Comparison of ENCODE assay signal across 9 cellular contexts in genomic region chr12:120242971-120243699, GRCh38. TPM values are rescaled to one million over a fixed set of nuclear protein-coding genes. Genes with fewer than 3 reads are reported as not detected.
A peak's percentile ranks its signal among the peaks of the same experiment; 100 is the strongest.
DNase-seq lines count a peak whose midpoint lies in the region; ATAC-seq, FAIRE-seq and TF ChIP-seq lines count a peak whose summit lies in the region.
"Had no signal": no experiment of that assay in that cellular context is flagged by ENCODE, and none has a peak within 500 bp of the region (broad histone marks: within the 10 kb centered on the region; RNA-seq: fewer than 3 reads in every experiment).

No MANE protein-coding gene starts in this region.

- DNase-seq in right atrium auricular region (ENCODE audit: low spot score) (no peak), Right ventricle myocardium inferior (ENCODE audit: missing footprints) (no peak), HepG2 (ENCODE audit: low spot score) (no peak), tibial artery (no peak), tibial nerve (ENCODE audit: low spot score in 2 of 2) (no peak)
- DNase-seq in activated effector memory CD4-positive, alpha-beta T cell treated with anti-CD3 and anti-CD28 coated beads, Interleukin-2, amount 50 U/mL, for 16 hours, result no peak
- DNase-seq: activated naive CD8-positive, alpha-beta T cell treated with anti-CD3 and anti-CD28 coated beads, Interleukin-2, amount 50 U/mL, for 24 hours; NCI-H2081 treated with DMSO at 0.1 percent for 48 hours had no signal

- H3K79me2 ChIP-seq in HepG2 (ENCODE audit: insufficient read depth, low read length), result peaks cover 23% of the 10 kb centered on the region

- no peak overlapping the region for H3K9ac ChIP-seq in HepG2 (ENCODE audit: insufficient read depth, low read depth, low read length)

- no peak for FAIRE-seq in HepG2 (lab: Jason Lieb, UNC)

- no peak for TF ChIP-seq POLR2A in HepG2 (IDR thresholded peaks at IDR 0.05; ENCODE audit: insufficient read depth in 1 of 2, low read depth in 2 of 2, low read length in 2 of 2)
- TF ChIP-seq POLR2A in tibial nerve (IDR thresholded peaks at IDR 0.05), result no peak

- H4K20me1 ChIP-seq in HepG2 (ENCODE audit: insufficient read depth, low read length), result peaks cover 8% of the 10 kb centered on the region; the same call in 1 of the 2 replicates

- H3K27me3 ChIP-seq in right atrium auricular region, result no peaks in the 10 kb centered on the region
- H3K27me3 ChIP-seq in HepG2 (ENCODE audit: control insufficient read depth in 1 of 2, insufficient read depth in 2 of 2, low read length in 2 of 2), result no peaks in the 10 kb centered on the region
- no peaks in the 10 kb centered on the region for H3K27me3 ChIP-seq in tibial artery
- no peaks in the 10 kb centered on the region for H3K27me3 ChIP-seq in tibial nerve

- BruUV-seq in HepG2 (replicated peaks; lab: Mats Ljungman, UMichigan), result no TSS peak

- ATAC-seq in Right ventricle myocardium inferior (no peak), HepG2 (no peak)
- ATAC-seq: activated naive CD8-positive, alpha-beta T cell treated with anti-CD3 and anti-CD28 coated beads, Interleukin-2, amount 50 U/mL, for 24 hours had no signal

- TF ChIP-seq EP300 in HepG2 (IDR thresholded peaks at IDR 0.05; ENCODE audit: low read depth in 2 of 2, low read length in 2 of 2) (no peak), HepG2 (CRISPR knock-in tag; IDR thresholded peaks at IDR 0.05; ENCODE audit: borderline replicate concordance) (no peak), tibial nerve (IDR thresholded peaks at IDR 0.05) (no peak)

- H3K4me1 ChIP-seq in right atrium auricular region (peaks cover 0 to 94% of the 10 kb centered on the region in 2 donors), HepG2 (ENCODE audit: insufficient read depth, low read length) (peaks cover 50% of the 10 kb centered on the region), tibial artery (peaks cover 0 to 54% (median 21%) of the 10 kb centered on the region in 4 donors), tibial nerve (peaks cover 0 to 96% (median 75%) of the 10 kb centered on the region in 4 donors)

- H3K4me3 ChIP-seq in right atrium auricular region (no peak overlapping the region), HepG2 (replicated peaks in 1 of 3; ENCODE audit: insufficient read depth in 1 of 3, low read depth in 2 of 3, low read length in 3 of 3) (no peak overlapping the region), tibial artery (no peak overlapping the region), tibial nerve (no peak overlapping the region)
- H3K4me3 ChIP-seq: thoracic aorta had no signal

- CTCF ChIA-PET in HepG2 (lab: Yijun Ruan, JAX; ENCODE audit: low intra/inter-chr PET ratio, low total read pairs), result no interaction called here

- H2AFZ ChIP-seq in HepG2 (ENCODE audit: low read length), result no peak overlapping the region

- H3K9me3 ChIP-seq in right atrium auricular region (no peaks in the 10 kb centered on the region), HepG2 (ENCODE audit: low read length) (no peaks in the 10 kb centered on the region), tibial artery (no peaks in the 10 kb centered on the region), tibial nerve (no peaks in the 10 kb centered on the region)
- H3K9me3 ChIP-seq: thoracic aorta had no signal

- POLR2A ChIA-PET in HepG2 (lab: Yijun Ruan, JAX), result interaction anchor here (0.9 to 2.2 kb wide), 5 partner anchors 8 to 50 kb away, joined by 3 to 7 read pairs (median 3); partner anchors contain the start of genes RNU4-1 and RPLP0

- no peak for TF ChIP-seq RAD21 in HepG2 (CRISPR knock-in tag; IDR thresholded peaks at IDR 0.05)

- in situ Hi-C loops in HepG2 (cut with HindIII; ENCODE audit: extremely low pct_ligation_motif_present, low pct_unique_long_range_greater_than_20kb), result no loop called here

- TF ChIP-seq CTCF in right atrium auricular region (IDR thresholded peaks at IDR 0.05) (no peak), HepG2 (CRISPR knock-in tag; IDR thresholded peaks at IDR 0.05) (no peak), tibial artery (IDR thresholded peaks at IDR 0.05) (no peak), tibial nerve (IDR thresholded peaks at IDR 0.05) (no peak)

- H3K36me3 ChIP-seq in right atrium auricular region (no peaks in the 10 kb centered on the region), HepG2 (replicated peaks in 1 of 2; ENCODE audit: control insufficient read depth in 1 of 2, insufficient read depth in 2 of 2, low read length in 2 of 2) (no peaks in the 10 kb centered on the region), tibial artery (no peaks in the 10 kb centered on the region), tibial nerve (no peaks in the 10 kb centered on the region)
- H3K36me3 ChIP-seq: thoracic aorta had no signal

- 80% methylated on average over 8 of the region's 8 CpGs for WGBS in HepG2 (ENCODE audit: low lambda C conversion rate)
- WGBS in tibial nerve, 2 donors, result 68 to 76% methylated on average over 8 of the region's 8 CpGs

- H3K27ac ChIP-seq in right atrium auricular region, result peak overlapping the region; percentile 67 to 72
- H3K27ac ChIP-seq in HepG2 (ENCODE audit: extremely low read length, insufficient read depth, low read length), result no peak overlapping the region
- no peak overlapping the region for H3K27ac ChIP-seq in tibial artery
- peak overlapping the region in 2 of 4 donors; percentile 87 to 98 for H3K27ac ChIP-seq in tibial nerve
- H3K27ac ChIP-seq: thoracic aorta had no signal

- intact Hi-C loops in Right ventricle myocardium inferior (cut with DNase I), result no loop called here
- intact Hi-C loops in HepG2 (cut with micrococcal nuclease; ENCODE audit: unreplicated experiment), result no loop called here
- intact Hi-C loops in tibial artery (cut with DNase I; ENCODE audit: low total_unique reads), result no loop called here

- no peak overlapping the region for H3K4me2 ChIP-seq in HepG2 (ENCODE audit: low read depth, low read length)

RNA-seq across cellular contexts. Expression of gene PXN, which starts 22.4 kb away (rescaled TPM):
- total RNA-seq in right atrium auricular region (10 to 100 TPM; 34.7 to 76.7 TPM), Right ventricle myocardium inferior (63.7 TPM), HepG2 (2016; rRNA removed; fragmentation: Illumina TruSeq; extraction: Trizol) (13.6 and 14.2 TPM in 2 replicates), tibial nerve (100 to 1,000 TPM; 217 to 428 (median 330) TPM)
- total RNA-seq in HepG2 (2016; cell fraction: cytosol; rRNA removed; fragmentation: Illumina TruSeq; extraction: Trizol; ENCODE audit: low read depth), result 2.8 and 2.9 TPM in 2 replicates
- total RNA-seq in HepG2 (2016; cell fraction: insoluble cytoplasmic fraction; rRNA removed; fragmentation: Illumina TruSeq; extraction: Trizol), result 10.2 and 11.3 TPM in 2 replicates
- 10.5 and 13.4 TPM in 2 replicates for total RNA-seq in HepG2 (2016; cell fraction: membrane; rRNA removed; fragmentation: Illumina TruSeq; extraction: Trizol)
- total RNA-seq in HepG2 (2016; cell fraction: nucleus; rRNA removed; fragmentation: Illumina TruSeq; extraction: Trizol), result 10.6 and 14.0 TPM in 2 replicates
- polyA plus RNA-seq in HepG2 (2011; rRNA removed), result 13.9 and 14.2 TPM in 2 replicates
- 5.8 and 6.3 TPM in 2 replicates for polyA plus RNA-seq in HepG2 (2011; cell fraction: cytosol; rRNA removed)
- polyA plus RNA-seq in HepG2 (2011; cell fraction: nucleus; rRNA removed), result 34.5 and 43.7 TPM in 2 replicates
- polyA plus RNA-seq in HepG2 (2012), result 18.0 and 21.4 TPM in 2 replicates
- polyA plus RNA-seq in HepG2 (2016; cell fraction: cytosol; fragmentation: Illumina TruSeq; extraction: Trizol; ENCODE audit: low read depth), result 3.3 and 3.4 TPM in 2 replicates
- polyA plus RNA-seq in HepG2 (2016; cell fraction: insoluble cytoplasmic fraction; fragmentation: Illumina TruSeq; extraction: Trizol; ENCODE audit: low read depth), result 20.0 and 28.0 TPM in 2 replicates
- polyA plus RNA-seq in HepG2 (2016; cell fraction: membrane; fragmentation: Illumina TruSeq; extraction: Trizol; ENCODE audit: low read depth), result 14.1 and 14.2 TPM in 2 replicates
- 43.9 and 49.3 TPM in 2 replicates for polyA plus RNA-seq in HepG2 (2016; cell fraction: nucleus; fragmentation: Illumina TruSeq; extraction: Trizol; ENCODE audit: insufficient read depth, low read depth)
- polyA minus RNA-seq in HepG2 (2011; rRNA and poly(A)+ RNA removed; ENCODE audit: low replicate concordance), result 26.4 and 40.4 TPM in 2 replicates
- polyA minus RNA-seq in HepG2 (2011; cell fraction: cytosol; rRNA and poly(A)+ RNA removed), result 6.4 and 8.2 TPM in 2 replicates
- polyA minus RNA-seq in HepG2 (2011; cell fraction: nucleus; rRNA and poly(A)+ RNA removed), result 10.3 and 10.7 TPM in 2 replicates

RNA-seq across cellular contexts. Expression of gene RPLP0, which starts 42.2 kb away (rescaled TPM):
- total RNA-seq in right atrium auricular region (1,000 to 10,000 TPM in 1 of 2 donors, 100 to 1,000 TPM in 1; 846 to 1,862 TPM), Right ventricle myocardium inferior (892 TPM), HepG2 (2016; rRNA removed; fragmentation: Illumina TruSeq; extraction: Trizol) (2,915 and 3,025 TPM in 2 replicates), tibial nerve (1,000 to 10,000 TPM; 1,234 to 2,921 (median 1,418) TPM)
- total RNA-seq in HepG2 (2016; cell fraction: cytosol; rRNA removed; fragmentation: Illumina TruSeq; extraction: Trizol; ENCODE audit: low read depth), result 12,942 and 14,844 TPM in 2 replicates
- total RNA-seq in HepG2 (2016; cell fraction: insoluble cytoplasmic fraction; rRNA removed; fragmentation: Illumina TruSeq; extraction: Trizol), result 2,993 and 3,024 TPM in 2 replicates
- total RNA-seq in HepG2 (2016; cell fraction: membrane; rRNA removed; fragmentation: Illumina TruSeq; extraction: Trizol), result 11,359 and 11,757 TPM in 2 replicates
- 1,126 and 1,259 TPM in 2 replicates for total RNA-seq in HepG2 (2016; cell fraction: nucleus; rRNA removed; fragmentation: Illumina TruSeq; extraction: Trizol)
- polyA plus RNA-seq in HepG2 (2011; rRNA removed), result 5,570 and 6,229 TPM in 2 replicates
- 8,040 and 9,457 TPM in 2 replicates for polyA plus RNA-seq in HepG2 (2011; cell fraction: cytosol; rRNA removed)
- 2,511 and 2,559 TPM in 2 replicates for polyA plus RNA-seq in HepG2 (2011; cell fraction: nucleus; rRNA removed)
- polyA plus RNA-seq in HepG2 (2012), result 2,582 and 3,579 TPM in 2 replicates
- polyA plus RNA-seq in HepG2 (2016; cell fraction: cytosol; fragmentation: Illumina TruSeq; extraction: Trizol; ENCODE audit: low read depth), result 15,203 and 16,637 TPM in 2 replicates
- 2,845 and 2,926 TPM in 2 replicates for polyA plus RNA-seq in HepG2 (2016; cell fraction: insoluble cytoplasmic fraction; fragmentation: Illumina TruSeq; extraction: Trizol; ENCODE audit: low read depth)
- 10,153 and 10,714 TPM in 2 replicates for polyA plus RNA-seq in HepG2 (2016; cell fraction: membrane; fragmentation: Illumina TruSeq; extraction: Trizol; ENCODE audit: low read depth)
- polyA plus RNA-seq in HepG2 (2016; cell fraction: nucleus; fragmentation: Illumina TruSeq; extraction: Trizol; ENCODE audit: insufficient read depth, low read depth), result 1,939 and 1,982 TPM in 2 replicates
- 4,147 and 6,586 TPM in 2 replicates for polyA minus RNA-seq in HepG2 (2011; rRNA and poly(A)+ RNA removed; ENCODE audit: low replicate concordance)
- polyA minus RNA-seq in HepG2 (2011; cell fraction: cytosol; rRNA and poly(A)+ RNA removed), result 1,238 and 1,297 TPM in 2 replicates
- 657 and 805 TPM in 2 replicates for polyA minus RNA-seq in HepG2 (2011; cell fraction: nucleus; rRNA and poly(A)+ RNA removed)

RNA-seq across cellular contexts. Expression of gene RNU4-2, which starts 48.6 kb away (rescaled TPM):
- total RNA-seq in right atrium auricular region (not detected), Right ventricle myocardium inferior (12,991 TPM), HepG2 (2016; rRNA removed; fragmentation: Illumina TruSeq; extraction: Trizol) (1,104 and 11,327 TPM in 2 replicates), tibial nerve (under 1 TPM; under 0.01 TPM)
- 75,622 and 87,357 TPM in 2 replicates for total RNA-seq in HepG2 (2016; cell fraction: cytosol; rRNA removed; fragmentation: Illumina TruSeq; extraction: Trizol; ENCODE audit: low read depth)
- 1,281 and 10,696 TPM in 2 replicates for total RNA-seq in HepG2 (2016; cell fraction: insoluble cytoplasmic fraction; rRNA removed; fragmentation: Illumina TruSeq; extraction: Trizol)
- total RNA-seq in HepG2 (2016; cell fraction: membrane; rRNA removed; fragmentation: Illumina TruSeq; extraction: Trizol), result 7,098 and 8,950 TPM in 2 replicates
- 36,023 and 40,311 TPM in 2 replicates for total RNA-seq in HepG2 (2016; cell fraction: nucleus; rRNA removed; fragmentation: Illumina TruSeq; extraction: Trizol)
- under 0.01 TPM in 2 replicates for polyA plus RNA-seq in HepG2 (2011; rRNA removed)
- polyA plus RNA-seq in HepG2 (2011; cell fraction: cytosol; rRNA removed), result under 0.01 TPM in 2 replicates
- under 0.01 TPM in 2 replicates for polyA plus RNA-seq in HepG2 (2011; cell fraction: nucleus; rRNA removed)
- polyA plus RNA-seq in HepG2 (2012), result 161 and 363 TPM in 2 replicates
- polyA plus RNA-seq in HepG2 (2016; cell fraction: cytosol; fragmentation: Illumina TruSeq; extraction: Trizol; ENCODE audit: low read depth), result 126 TPM in 1 of 2 replicates, not detected in the other
- not detected in 2 replicates for polyA plus RNA-seq in HepG2 (2016; cell fraction: insoluble cytoplasmic fraction; fragmentation: Illumina TruSeq; extraction: Trizol; ENCODE audit: low read depth)
- polyA plus RNA-seq in HepG2 (2016; cell fraction: membrane; fragmentation: Illumina TruSeq; extraction: Trizol; ENCODE audit: low read depth), result not detected in 2 replicates
- 46.8 TPM in 1 of 2 replicates, not detected in the other for polyA plus RNA-seq in HepG2 (2016; cell fraction: nucleus; fragmentation: Illumina TruSeq; extraction: Trizol; ENCODE audit: insufficient read depth, low read depth)
- under 0.01 TPM in 2 replicates for polyA minus RNA-seq in HepG2 (2011; rRNA and poly(A)+ RNA removed; ENCODE audit: low replicate concordance)
- 35,022 and 47,630 TPM in 2 replicates for polyA minus RNA-seq in HepG2 (2011; cell fraction: cytosol; rRNA and poly(A)+ RNA removed)
- polyA minus RNA-seq in HepG2 (2011; cell fraction: nucleus; rRNA and poly(A)+ RNA removed), result under 0.01 TPM in 2 replicates

RNA-seq across cellular contexts. Expression of gene GCN1, which starts 48.6 kb away (rescaled TPM):
- 10 to 100 TPM; 28.3 to 36.0 TPM for total RNA-seq in right atrium auricular region
- total RNA-seq in Right ventricle myocardium inferior, result 35.7 TPM
- total RNA-seq in HepG2 (2016; rRNA removed; fragmentation: Illumina TruSeq; extraction: Trizol), result 66.7 and 83.0 TPM in 2 replicates
- 59.7 and 67.2 TPM in 2 replicates for total RNA-seq in HepG2 (2016; cell fraction: cytosol; rRNA removed; fragmentation: Illumina TruSeq; extraction: Trizol; ENCODE audit: low read depth)
- 56.9 and 87.0 TPM in 2 replicates for total RNA-seq in HepG2 (2016; cell fraction: insoluble cytoplasmic fraction; rRNA removed; fragmentation: Illumina TruSeq; extraction: Trizol)
- 19.6 and 22.1 TPM in 2 replicates for total RNA-seq in HepG2 (2016; cell fraction: membrane; rRNA removed; fragmentation: Illumina TruSeq; extraction: Trizol)
- 125 and 128 TPM in 2 replicates for total RNA-seq in HepG2 (2016; cell fraction: nucleus; rRNA removed; fragmentation: Illumina TruSeq; extraction: Trizol)
- 55.3 and 58.2 TPM in 2 replicates for polyA plus RNA-seq in HepG2 (2011; rRNA removed)
- 20.5 and 25.6 TPM in 2 replicates for polyA plus RNA-seq in HepG2 (2011; cell fraction: cytosol; rRNA removed)
- polyA plus RNA-seq in HepG2 (2011; cell fraction: nucleus; rRNA removed), result 394 and 725 TPM in 2 replicates
- 47.0 and 60.6 TPM in 2 replicates for polyA plus RNA-seq in HepG2 (2012)
- polyA plus RNA-seq in HepG2 (2016; cell fraction: cytosol; fragmentation: Illumina TruSeq; extraction: Trizol; ENCODE audit: low read depth), result 1.8 and 2.1 TPM in 2 replicates
- 33.5 and 45.5 TPM in 2 replicates for polyA plus RNA-seq in HepG2 (2016; cell fraction: insoluble cytoplasmic fraction; fragmentation: Illumina TruSeq; extraction: Trizol; ENCODE audit: low read depth)
- polyA plus RNA-seq in HepG2 (2016; cell fraction: membrane; fragmentation: Illumina TruSeq; extraction: Trizol; ENCODE audit: low read depth), result 4.1 and 5.4 TPM in 2 replicates
- 177 and 198 TPM in 2 replicates for polyA plus RNA-seq in HepG2 (2016; cell fraction: nucleus; fragmentation: Illumina TruSeq; extraction: Trizol; ENCODE audit: insufficient read depth, low read depth)
- 204 and 255 TPM in 2 replicates for polyA minus RNA-seq in HepG2 (2011; rRNA and poly(A)+ RNA removed; ENCODE audit: low replicate concordance)
- 59.8 and 61.6 TPM in 2 replicates for polyA minus RNA-seq in HepG2 (2011; cell fraction: cytosol; rRNA and poly(A)+ RNA removed)
- 229 and 237 TPM in 2 replicates for polyA minus RNA-seq in HepG2 (2011; cell fraction: nucleus; rRNA and poly(A)+ RNA removed)
- total RNA-seq in tibial nerve, result 100 to 1,000 TPM in 2 of 4 donors, 10 to 100 TPM in 2; 44.6 to 138 (median 106) TPM

RNA-seq across cellular contexts. Expression of gene RNU4-1, which starts 49.9 kb away (rescaled TPM):
- total RNA-seq in right atrium auricular region (not detected), Right ventricle myocardium inferior (1,499 TPM), HepG2 (2016; rRNA removed; fragmentation: Illumina TruSeq; extraction: Trizol) (623 and 7,407 TPM in 2 replicates), tibial nerve (under 1 TPM in 3 of 4 donors, not detected in 1; under 0.01 TPM)
- total RNA-seq in HepG2 (2016; cell fraction: cytosol; rRNA removed; fragmentation: Illumina TruSeq; extraction: Trizol; ENCODE audit: low read depth), result 43,967 and 49,615 TPM in 2 replicates
- total RNA-seq in HepG2 (2016; cell fraction: insoluble cytoplasmic fraction; rRNA removed; fragmentation: Illumina TruSeq; extraction: Trizol), result 747 and 6,785 TPM in 2 replicates
- total RNA-seq in HepG2 (2016; cell fraction: membrane; rRNA removed; fragmentation: Illumina TruSeq; extraction: Trizol), result 4,501 and 5,797 TPM in 2 replicates
- 25,631 and 27,214 TPM in 2 replicates for total RNA-seq in HepG2 (2016; cell fraction: nucleus; rRNA removed; fragmentation: Illumina TruSeq; extraction: Trizol)
- polyA plus RNA-seq in HepG2 (2011; rRNA removed), result not detected in 2 replicates
- under 0.01 TPM in 2 replicates for polyA plus RNA-seq in HepG2 (2011; cell fraction: cytosol; rRNA removed)
- under 0.01 TPM in 2 replicates for polyA plus RNA-seq in HepG2 (2011; cell fraction: nucleus; rRNA removed)
- polyA plus RNA-seq in HepG2 (2012), result 161 and 404 TPM in 2 replicates
- 58.8 TPM in 1 of 2 replicates, not detected in the other for polyA plus RNA-seq in HepG2 (2016; cell fraction: cytosol; fragmentation: Illumina TruSeq; extraction: Trizol; ENCODE audit: low read depth)
- polyA plus RNA-seq in HepG2 (2016; cell fraction: insoluble cytoplasmic fraction; fragmentation: Illumina TruSeq; extraction: Trizol; ENCODE audit: low read depth), result not detected in 2 replicates
- not detected in 2 replicates for polyA plus RNA-seq in HepG2 (2016; cell fraction: membrane; fragmentation: Illumina TruSeq; extraction: Trizol; ENCODE audit: low read depth)
- 62.4 TPM in 1 of 2 replicates, not detected in the other for polyA plus RNA-seq in HepG2 (2016; cell fraction: nucleus; fragmentation: Illumina TruSeq; extraction: Trizol; ENCODE audit: insufficient read depth, low read depth)
- under 0.01 TPM in 2 replicates for polyA minus RNA-seq in HepG2 (2011; rRNA and poly(A)+ RNA removed; ENCODE audit: low replicate concordance)
- 32,519 and 40,246 TPM in 2 replicates for polyA minus RNA-seq in HepG2 (2011; cell fraction: cytosol; rRNA and poly(A)+ RNA removed)
- under 0.01 TPM in 2 replicates for polyA minus RNA-seq in HepG2 (2011; cell fraction: nucleus; rRNA and poly(A)+ RNA removed)
- total RNA-seq: thoracic aorta had no signal

Comparison
In these comparisons a context has a peak if more than half of its experiments do, and no peak if none do; other contexts are left out.
1. RNA of gene RNU4-2, which starts 48.6 kb away (total RNA-seq): 12,991 TPM in Right ventricle myocardium inferior (single experiment) and 1,104 to 87,357 TPM in HepG2; not detected in right atrium auricular region and under 0.01 TPM in tibial nerve; every median in the first group is over 1,000 times any median in the second.
2. H3K27ac ChIP-seq: peak in right atrium auricular region (2 of 2); none in HepG2 (single experiment) and tibial artery (0 of 2).